Comparison of ENCODE assay signal across 8 cellular contexts in the genomic region with DNA sequence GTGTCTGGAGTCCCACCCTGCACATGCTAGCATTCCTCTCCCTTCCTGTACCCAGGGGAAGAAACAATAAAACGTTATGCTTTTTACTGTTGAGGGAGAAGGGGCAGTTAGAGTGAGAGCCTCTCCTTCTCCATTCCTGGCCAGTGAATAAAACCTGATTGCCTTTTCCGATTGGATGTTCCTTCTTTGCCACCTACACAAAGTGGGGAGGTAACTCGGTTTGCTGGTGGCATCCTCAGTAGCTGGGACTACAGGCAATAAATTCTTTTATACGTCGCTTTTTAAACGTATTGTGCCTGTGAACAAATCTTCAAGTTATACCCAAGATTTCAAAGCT.
DNase-seq lines count a peak whose midpoint lies in the region; ATAC-seq, FAIRE-seq and TF ChIP-seq lines count a peak whose summit lies in the region.

No MANE protein-coding gene starts in this region.

- no peaks in the 10 kb centered on the region for H3K9me3 ChIP-seq in parathyroid adenoma (ENCODE audit: control insufficient read depth, low read length)

- H3K27me3 ChIP-seq in parathyroid adenoma (ENCODE audit: control insufficient read depth, insufficient read depth, low read length): no peaks in the 10 kb centered on the region

- in situ Hi-C loops in ACHN (cut with HindIII; ENCODE audit: low pct_ligation_motif_present, low pct_unique_long_range_greater_than_20kb, low sequenced_read_pairs): no loop called here

- DNase-seq in EH (ENCODE audit: low read depth) (peak; percentile 18), RCC 7860 (ENCODE audit: low spot score) (peak; percentile 4), epithelial cell of prostate (ENCODE audit: low read depth, low spot score) (no peak), ACHN (no peak), COLO829 (ENCODE audit: low spot score) (no peak)
- no peak for DNase-seq in stimulated activated naive CD4-positive, alpha-beta T cell treated with Interleukin-2 at 50 U/mL for 16 hours (lab: John Stamatoyannopoulos, UW)

- no peak for TF ChIP-seq CTCF in parathyroid adenoma (IDR thresholded peaks at IDR 0.05)

- no peak overlapping the region for H3K9ac ChIP-seq in parathyroid adenoma

- H3K27ac ChIP-seq in epithelial cell of prostate: peak overlapping the region; percentile 72
- H3K27ac ChIP-seq in parathyroid adenoma: peak overlapping the region; percentile 62

- peak overlapping the region; percentile 91 for H2AFZ ChIP-seq in parathyroid adenoma

- H3K4me1 ChIP-seq in parathyroid adenoma: peaks cover 2% of the 10 kb centered on the region

- H3K4me3 ChIP-seq in parathyroid adenoma (ENCODE audit: low read depth, low read length): peak overlapping the region; percentile 95

- peak overlapping the region; percentile 76 for H3K4me2 ChIP-seq in parathyroid adenoma (ENCODE audit: low read length)

- no peaks in the 10 kb centered on the region for H3K36me3 ChIP-seq in parathyroid adenoma (ENCODE audit: control insufficient read depth, insufficient read depth, low read length)

- ATAC-seq in GM21528 (IDR thresholded peaks at IDR 0.05; ENCODE audit: low FRiP score, unreplicated experiment): no peak

- no peaks in the 10 kb centered on the region for H3K79me2 ChIP-seq in parathyroid adenoma

- FAIRE-seq in RCC 7860 (lab: Jason Lieb, UNC): no peak

Comparison
In these comparisons a context has a peak if more than half of its experiments do, and no peak if none do; other contexts are left out.
1. DNase-seq: peak in EH (single experiment) and RCC 7860 (single experiment); none in epithelial cell of prostate (single experiment), ACHN (single experiment), COLO829 (single experiment) and stimulated activated naive CD4-positive, alpha-beta T cell treated with Interleukin-2 at 50 U/mL for 16 hours (single experiment).